In genomic region chr2:188902906-188903305, GRCh38 we compare ENCODE assay signal across 1 cellular context.
TF ChIP-seq lines count a peak whose summit lies in the region.

No MANE protein-coding gene starts in this region.

TF ChIP-seq in IMR-90, 13 proteins besides CTCF, POLR2A, EP300 and RAD21 (continued from another document):
- no peak for TF ChIP-seq ELK1 (IDR thresholded peaks at IDR 0.05; ENCODE audit: borderline replicate concordance, low read depth, low read length)
